ENCODE assay signal across 8 cellular contexts in genomic region chr16:48244080-48244862, GRCh38. TPM values are rescaled to one million over a fixed set of nuclear protein-coding genes. Genes with fewer than 3 reads are reported as not detected.
A peak's percentile ranks its signal among the peaks of the same experiment; 100 is the strongest.
DNase-seq lines count a peak whose midpoint lies in the region; ATAC-seq and TF ChIP-seq lines count a peak whose summit lies in the region.

LONP2 (plus strand) TSS chr16:48244300; CDS start chr16:48244389, 89 bp downstream.

- peaks cover 54% of the 10 kb centered on the region for H3K79me2 ChIP-seq in GM23248 (ENCODE audit: insufficient read depth)

- H3K4me2 ChIP-seq in GM23248 (ENCODE audit: unreplicated experiment), result peak within 1 kb of the TSS; percentile 98

- peak within 1 kb of the TSS; percentile 75 for H2AFZ ChIP-seq in GM23248

- no peaks in the 10 kb centered on the region for H3K36me3 ChIP-seq in GM23248 (ENCODE audit: low read depth)
- H3K36me3 ChIP-seq in RWPE2 (ENCODE audit: low read depth), result no peaks in the 10 kb centered on the region; the same call in 1 of the 2 replicates

- DNase-seq in Daoy (ENCODE audit: low read depth), result peak; percentile 92
- peak; percentile 93 for DNase-seq in GM23248
- DNase-seq in Kasumi-1 (lab: John Stamatoyannopoulos, UW), result peak; percentile 88
- peak; percentile 87 for DNase-seq in RWPE2 (ENCODE audit: low spot score)
- DNase-seq in activated T-helper 2 cell treated with anti-CD3 and anti-CD28 coated beads, Interferon-gamma antibody, Interleukin-2, Interleukin-4, amounts not matched to agents 10 μg/mL and 5 μg/mL and 100 μg/mL, durations not matched to agents 14 hours and 24 hours and 36 hours (ENCODE audit: low spot score), result peak; percentile 89
- DNase-seq in fibroblast of peridontal ligament (ENCODE audit: extremely low read depth), result peak; percentile 86
- DNase-seq in natural killer cell, result peak; percentile 91
- DNase-seq in stimulated activated naive CD4-positive, alpha-beta T cell (lab: John Stamatoyannopoulos, UW), result peak; percentile 79 to 92 (median 88)

- 2 to 3% methylated on average over 50 to 63 of the region's 63 CpGs for WGBS in GM23248 (ENCODE audit: low coverage in 1 of 2, low lambda C conversion rate in 2 of 2, missing lambda C conversion rate in 2 of 2), 2 experiments

- H3K4me1 ChIP-seq in GM23248 (ENCODE audit: insufficient read depth), result peaks cover 18% of the 10 kb centered on the region
- H3K4me1 ChIP-seq in RWPE2 (ENCODE audit: insufficient read depth, poor library complexity, severe bottlenecking), result peaks cover 26% of the 10 kb centered on the region

- ATAC-seq in RWPE2 (ENCODE audit: low read depth), result peak; percentile 94
- peak; percentile 95 to 98 (median 97) for ATAC-seq in natural killer cell

- H3K27ac ChIP-seq in GM23248, result peak within 1 kb of the TSS; percentile 54
- peak within 1 kb of the TSS; percentile 72 for H3K27ac ChIP-seq in RWPE2 (ENCODE audit: poor library complexity, severe bottlenecking)

- H3K27me3 ChIP-seq in GM23248 (replicated peaks; ENCODE audit: insufficient read depth) (no peaks in the 10 kb centered on the region), RWPE2 (ENCODE audit: insufficient read depth, poor library complexity, severe bottlenecking) (no peaks in the 10 kb centered on the region)

- TF ChIP-seq CTCF in RWPE2 (IDR thresholded peaks at IDR 0.05; ENCODE audit: poor library complexity, severe bottlenecking), result no peak
- no peak for TF ChIP-seq CTCF in natural killer cell (IDR thresholded peaks at IDR 0.05)

- no peaks in the 10 kb centered on the region for H3K9me2 ChIP-seq in GM23248 (ENCODE audit: insufficient read depth)

- peaks cover 7% of the 10 kb centered on the region for H3K36me3 Mint-ChIP-seq in activated T-helper 2 cell treated with anti-CD3 and anti-CD28 coated beads, Interferon-gamma antibody, Interleukin-2, Interleukin-4, amounts not matched to agents 10 μg/mL and 5 μg/mL and 100 μg/mL, durations not matched to agents 14 hours and 24 hours and 36 hours (ENCODE audit: low read depth)
- H3K36me3 Mint-ChIP-seq in natural killer cell, result no peaks in the 10 kb centered on the region

- no peaks in the 10 kb centered on the region for H3K9me3 ChIP-seq in GM23248 (ENCODE audit: low read depth)
- H3K9me3 ChIP-seq in RWPE2 (ENCODE audit: severe bottlenecking), result no peaks in the 10 kb centered on the region

- peak within 1 kb of the TSS; percentile 93 for H3K9ac ChIP-seq in GM23248

- H3K27me3 Mint-ChIP-seq in activated T-helper 2 cell treated with anti-CD3 and anti-CD28 coated beads, Interferon-gamma antibody, Interleukin-2, Interleukin-4, amounts not matched to agents 10 μg/mL and 5 μg/mL and 100 μg/mL, durations not matched to agents 14 hours and 24 hours and 36 hours (ENCODE audit: low read depth), result no peaks in the 10 kb centered on the region
- H3K27me3 Mint-ChIP-seq in natural killer cell (ENCODE audit: low read depth in 2 of 2), result no peaks in the 10 kb centered on the region

- H3K4me3 ChIP-seq in GM23248, result peak within 1 kb of the TSS; percentile 90
- peak within 1 kb of the TSS; percentile 55 for H3K4me3 ChIP-seq in RWPE2 (ENCODE audit: severe bottlenecking)

- in situ Hi-C loops in GM23248 (cut with MboI), result no loop called here

- peak within 1 kb of the TSS; percentile 88 for H3K27ac Mint-ChIP-seq in activated T-helper 2 cell treated with anti-CD3 and anti-CD28 coated beads, Interferon-gamma antibody, Interleukin-2, Interleukin-4, amounts not matched to agents 10 μg/mL and 5 μg/mL and 100 μg/mL, durations not matched to agents 14 hours and 24 hours and 36 hours
- peak within 1 kb of the TSS; percentile 80 to 87 for H3K27ac Mint-ChIP-seq in natural killer cell

- peak within 1 kb of the TSS; percentile 92 for H3K4me3 Mint-ChIP-seq in activated T-helper 2 cell treated with anti-CD3 and anti-CD28 coated beads, Interferon-gamma antibody, Interleukin-2, Interleukin-4, amounts not matched to agents 10 μg/mL and 5 μg/mL and 100 μg/mL, durations not matched to agents 14 hours and 24 hours and 36 hours (ENCODE audit: low read depth)
- H3K4me3 Mint-ChIP-seq in natural killer cell, result peak within 1 kb of the TSS; percentile 90

- peaks cover 9% of the 10 kb centered on the region for H3K9me3 Mint-ChIP-seq in activated T-helper 2 cell treated with anti-CD3 and anti-CD28 coated beads, Interferon-gamma antibody, Interleukin-2, Interleukin-4, amounts not matched to agents 10 μg/mL and 5 μg/mL and 100 μg/mL, durations not matched to agents 14 hours and 24 hours and 36 hours
- peaks cover 0 to 3% of the 10 kb centered on the region in 2 donors for H3K9me3 Mint-ChIP-seq in natural killer cell

- peaks cover 23% of the 10 kb centered on the region for H3K4me1 Mint-ChIP-seq in activated T-helper 2 cell treated with anti-CD3 and anti-CD28 coated beads, Interferon-gamma antibody, Interleukin-2, Interleukin-4, amounts not matched to agents 10 μg/mL and 5 μg/mL and 100 μg/mL, durations not matched to agents 14 hours and 24 hours and 36 hours (ENCODE audit: low read depth)
- peaks cover 28 to 31% of the 10 kb centered on the region in 2 donors for H3K4me1 Mint-ChIP-seq in natural killer cell

- no peaks in the 10 kb centered on the region for H3F3A ChIP-seq in GM23248 (ENCODE audit: insufficient read depth)

- intact Hi-C loops in activated T-helper 2 cell treated with anti-CD3 and anti-CD28 coated beads, Interferon-gamma antibody, Interleukin-2, Interleukin-4, amounts not matched to agents 10 μg/mL and 5 μg/mL and 100 μg/mL, durations not matched to agents 14 hours and 24 hours and 36 hours (cut with micrococcal nuclease), result loop anchor here (1.0 to 10.0 kb wide), 3 partner anchors 12 to 386 kb away; no protein-coding TSS in a partner anchor
- intact Hi-C loops in natural killer cell (cut with micrococcal nuclease), result loop anchor here (5.0 kb wide), 1 partner anchor 368 kb away; the partner anchor contains the start of gene N4BP1

- H4K20me1 ChIP-seq in GM23248 (ENCODE audit: insufficient read depth), result no peaks in the 10 kb centered on the region

RNA-seq across cellular contexts. Expression of gene LONP2, which starts in this region (rescaled TPM):
- total RNA-seq in Daoy (2014; rRNA removed; shearing (Covaris generic)), result 20.0 and 29.2 TPM in 2 replicates
- 48.3 and 53.9 TPM in 2 replicates for total RNA-seq in GM23248 (2014; rRNA removed; shearing (Covaris generic))
- polyA plus RNA-seq in GM23248 (2016; fragmentation: Nextera tagmentation; extraction: Ambion mirVana), result 44.6 and 46.5 TPM in 2 replicates
- total RNA-seq in activated T-helper 2 cell treated with anti-CD3 and anti-CD28 coated beads, Interferon-gamma antibody, Interleukin-2, Interleukin-4, amounts not matched to agents 10 μg/mL and 5 μg/mL and 100 μg/mL, durations not matched to agents 14 hours and 24 hours and 36 hours, result 49.7 and 54.2 TPM in 2 replicates
- total RNA-seq in natural killer cell, result 10 to 100 TPM; 48.6 to 87.8 (median 61.7) TPM

Comparison
In these comparisons a context has a peak if more than half of its experiments do, and no peak if none do; other contexts are left out.
1. Peak in every context shown above with its lines: DNase-seq, ATAC-seq, H3K4me3 ChIP-seq and H3K27ac ChIP-seq.